In the genomic region with DNA sequence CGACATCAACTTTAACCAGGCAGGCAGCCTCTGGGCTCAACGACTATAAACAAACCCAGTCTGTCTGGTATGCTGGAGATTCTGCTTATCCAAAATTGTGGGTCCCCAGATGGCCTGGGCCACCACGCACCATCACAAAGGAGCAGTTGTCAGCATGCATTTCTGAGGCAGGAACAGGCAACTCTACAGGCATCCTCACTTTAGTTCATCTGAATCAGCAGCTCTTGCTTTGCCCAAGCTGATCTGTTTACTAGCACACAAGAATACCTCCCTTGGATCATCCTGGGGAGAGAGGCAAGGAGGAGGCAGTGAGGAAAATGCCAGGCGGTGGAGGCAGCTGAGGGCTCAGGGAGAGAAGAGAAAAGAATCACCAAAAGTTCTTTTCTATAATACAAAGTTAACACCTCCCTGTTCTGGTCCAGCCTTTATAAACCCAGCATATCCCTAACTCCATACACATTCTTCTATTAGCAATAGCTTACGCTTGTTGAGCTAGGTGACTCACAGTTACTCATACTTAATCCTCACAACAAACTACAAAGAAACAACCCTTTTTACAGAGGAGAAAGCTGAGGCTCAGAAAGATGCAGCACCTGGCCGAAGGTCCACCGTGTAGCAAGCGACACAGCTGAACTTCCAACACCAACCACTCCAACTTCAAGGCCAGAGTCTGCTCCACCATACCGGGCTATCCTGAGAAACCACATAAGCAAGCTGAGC, we compare ENCODE assay signal across 22 cellular contexts. TPM values are rescaled to one million over a fixed set of nuclear protein-coding genes. Genes with fewer than 3 reads are reported as not detected.
DNase-seq lines count a peak whose midpoint lies in the region; ATAC-seq and TF ChIP-seq lines count a peak whose summit lies in the region.
"Had no signal": no experiment of that assay in that cellular context is flagged by ENCODE, and none has a peak within 500 bp of the region (broad histone marks: within the 10 kb centered on the region; RNA-seq: fewer than 3 reads in every experiment).

No MANE protein-coding gene starts in this region.

- no peak overlapping the region for H3K4me3 Mint-ChIP-seq in CD14-positive monocyte
- no peak overlapping the region for H3K4me3 Mint-ChIP-seq in IgD-negative memory B cell
- H3K4me3 Mint-ChIP-seq: activated naive CD4-positive, alpha-beta T cell treated with anti-CD3 and anti-CD28 coated beads for 36 hours; stimulated activated naive CD8-positive, alpha-beta T cell treated with anti-CD3 and anti-CD28 coated beads, Interleukin-15, amount 100 ng/mL, for 72 hours had no signal

- no peaks in the 10 kb centered on the region for H3K27me3 ChIP-seq in brain microvascular endothelial cell (replicated peaks)
- H3K27me3 ChIP-seq in sigmoid colon = no peaks in the 10 kb centered on the region
- H3K27me3 ChIP-seq: heart left ventricle had no signal

- no peak overlapping the region for H3K27ac ChIP-seq in brain microvascular endothelial cell
- H3K27ac ChIP-seq in sigmoid colon = no peak overlapping the region
- H3K27ac ChIP-seq: C4-2B, heart left ventricle had no signal

- H3K27ac Mint-ChIP-seq in CD14-positive monocyte = peak overlapping the region in 4 of 7 donors; percentile 5 to 69 (median 47)
- peak overlapping the region in 2 of 3 donors; percentile 39 to 53 for H3K27ac Mint-ChIP-seq in IgD-negative memory B cell
- H3K27ac Mint-ChIP-seq: activated naive CD4-positive, alpha-beta T cell treated with anti-CD3 and anti-CD28 coated beads for 36 hours had no signal

- peaks cover 0 to 1% (median 0%) of the 10 kb centered on the region in 3 donors for H3K27me3 Mint-ChIP-seq in CD14-positive monocyte (ENCODE audit: low read depth in 3 of 3)
- H3K27me3 Mint-ChIP-seq in IgD-negative memory B cell = no peaks in the 10 kb centered on the region
- H3K27me3 Mint-ChIP-seq: stimulated activated naive CD8-positive, alpha-beta T cell treated with anti-CD3 and anti-CD28 coated beads, Interleukin-15, amount 100 ng/mL, for 72 hours had no signal

- TF ChIP-seq EP300 in sigmoid colon (IDR thresholded peaks at IDR 0.05) = no peak

- no peaks in the 10 kb centered on the region for H3K36me3 ChIP-seq in brain microvascular endothelial cell (replicated peaks)
- peaks cover 0 to 83% (median 14%) of the 10 kb centered on the region in 4 donors for H3K36me3 ChIP-seq in sigmoid colon

- H3K36me3 Mint-ChIP-seq in CD14-positive monocyte (peaks cover 83 to 95% of the 10 kb centered on the region in 2 donors), IgD-negative memory B cell (peaks cover 12% of the 10 kb centered on the region)

- TF ChIP-seq CTCF in CD14-positive monocyte (IDR thresholded peaks at IDR 0.05) (no peak), brain microvascular endothelial cell (IDR thresholded peaks at IDR 0.05; ENCODE audit: low read depth, low read length, missing control alignments) (no peak), sigmoid colon (IDR thresholded peaks at IDR 0.05) (no peak)

- peaks cover 0 to 17% (median 3%) of the 10 kb centered on the region in 4 donors for H3K4me1 ChIP-seq in sigmoid colon
- H3K4me1 ChIP-seq: HAP-1 had no signal

- H3K4me3 ChIP-seq in brain microvascular endothelial cell (ENCODE audit: low read depth, low read length) = no peak overlapping the region
- H3K4me3 ChIP-seq in sigmoid colon = no peak overlapping the region
- H3K4me3 ChIP-seq: HAP-1, heart left ventricle, mucosa of descending colon had no signal

- intact Hi-C loops in CD14-positive monocyte (cut with micrococcal nuclease) (no loop called here), sigmoid colon (cut with DNase I) (no loop called here)

- H3K9me3 Mint-ChIP-seq in CD14-positive monocyte (no peaks in the 10 kb centered on the region), IgD-negative memory B cell (no peaks in the 10 kb centered on the region)
- H3K9me3 Mint-ChIP-seq: activated naive CD4-positive, alpha-beta T cell treated with anti-CD3 and anti-CD28 coated beads for 36 hours; stimulated activated naive CD8-positive, alpha-beta T cell treated with anti-CD3 and anti-CD28 coated beads, Interleukin-15, amount 100 ng/mL, for 72 hours had no signal

- in situ Hi-C loops in brain microvascular endothelial cell (cut with HindIII; ENCODE audit: low pct_ligation_motif_present, low sequenced_read_pairs) = no loop called here

- 94 to 97% methylated on average over 9 of the region's 9 CpGs for WGBS in sigmoid colon, 2 donors

- H3K9me3 ChIP-seq in sigmoid colon = no peaks in the 10 kb centered on the region
- H3K9me3 ChIP-seq: HAP-1, heart left ventricle, mucosa of descending colon had no signal

- no peak for TF ChIP-seq POLR2A in sigmoid colon (IDR thresholded peaks at IDR 0.05)

- no peaks in the 10 kb centered on the region for H3K4me1 Mint-ChIP-seq in CD14-positive monocyte
- no peaks in the 10 kb centered on the region for H3K4me1 Mint-ChIP-seq in IgD-negative memory B cell
- H3K4me1 Mint-ChIP-seq: stimulated activated naive CD8-positive, alpha-beta T cell treated with anti-CD3 and anti-CD28 coated beads, Interleukin-15, amount 100 ng/mL, for 72 hours had no signal

- ATAC-seq in GM18858 (IDR thresholded peaks at IDR 0.05; ENCODE audit: unreplicated experiment) (no peak), GM19455 (IDR thresholded peaks at IDR 0.05; ENCODE audit: unreplicated experiment) (no peak)
- ATAC-seq: heart left ventricle; mucosa of descending colon; stimulated activated naive CD8-positive, alpha-beta T cell treated with anti-CD3 and anti-CD28 coated beads, Interleukin-15, amount 100 ng/mL, for 72 hours had no signal

- DNase-seq in CD14-positive monocyte (ENCODE audit: low spot score) (no peak), brain microvascular endothelial cell (peak; percentile 14), kidney tubule cell (ENCODE audit: low spot score) (peak; percentile 53), sigmoid colon (no peak)
- DNase-seq in stimulated activated CD4-positive, alpha-beta T cell treated with anti-CD3 and anti-CD28 coated beads, Interleukin-4, amount 100 ng/mL, for 4 hours = no peak
- DNase-seq: activated CD4-positive, CD25-positive, alpha-beta regulatory T cell treated with anti-CD3 and anti-CD28 coated beads, Interleukin-2, amount 50 U/mL, for 72 hours; activated naive CD4-positive, alpha-beta T cell treated with anti-CD3 and anti-CD28 coated beads for 36 hours; DMS79 treated with DMSO at 0.1 percent for 48 hours; heart left ventricle; kidney glomerular epithelial cell; mucosa of descending colon; NCI-H1694 treated with DMSO at 0.1 percent for 48 hours; NCI-H526; occipital lobe; RPMI8226; small intestine; stimulated activated naive CD8-positive, alpha-beta T cell treated with anti-CD3 and anti-CD28 coated beads, Interleukin-15, amount 100 ng/mL, for 72 hours had no signal

RNA-seq across cellular contexts. Expression of a gene that starts 33.6 kb away (rescaled TPM):
- polyA plus RNA-seq in CD14-positive monocyte (10 to 100 TPM; 52.1 to 61.3 TPM), IgD-negative memory B cell (33.6 TPM), sigmoid colon (10 to 100 TPM; 77.2 to 82.8 (median 78.1) TPM)
- total RNA-seq in sigmoid colon = 10 to 100 TPM; 43.2 to 62.9 (median 46.3) TPM

RNA-seq across cellular contexts. Expression of a gene that starts 33.7 kb away (rescaled TPM):
- polyA plus RNA-seq in CD14-positive monocyte = 10 to 100 TPM; 16.8 to 18.8 TPM
- 37.7 TPM for polyA plus RNA-seq in IgD-negative memory B cell
- 10 to 100 TPM; 26.9 to 44.3 (median 34.9) TPM for total RNA-seq in sigmoid colon
- 10 to 100 TPM; 16.2 to 40.3 (median 17.3) TPM for polyA plus RNA-seq in sigmoid colon

Comparison
In these comparisons a context has a peak if more than half of its experiments do, and no peak if none do; other contexts are left out.
1. DNase-seq: peak in brain microvascular endothelial cell (single experiment) and kidney tubule cell (single experiment); none in CD14-positive monocyte (single experiment), stimulated activated CD4-positive, alpha-beta T cell treated with anti-CD3 and anti-CD28 coated beads, Interleukin-4, amount 100 ng/mL, for 4 hours (0 of 2) and sigmoid colon (single experiment).